In the genomic region with DNA sequence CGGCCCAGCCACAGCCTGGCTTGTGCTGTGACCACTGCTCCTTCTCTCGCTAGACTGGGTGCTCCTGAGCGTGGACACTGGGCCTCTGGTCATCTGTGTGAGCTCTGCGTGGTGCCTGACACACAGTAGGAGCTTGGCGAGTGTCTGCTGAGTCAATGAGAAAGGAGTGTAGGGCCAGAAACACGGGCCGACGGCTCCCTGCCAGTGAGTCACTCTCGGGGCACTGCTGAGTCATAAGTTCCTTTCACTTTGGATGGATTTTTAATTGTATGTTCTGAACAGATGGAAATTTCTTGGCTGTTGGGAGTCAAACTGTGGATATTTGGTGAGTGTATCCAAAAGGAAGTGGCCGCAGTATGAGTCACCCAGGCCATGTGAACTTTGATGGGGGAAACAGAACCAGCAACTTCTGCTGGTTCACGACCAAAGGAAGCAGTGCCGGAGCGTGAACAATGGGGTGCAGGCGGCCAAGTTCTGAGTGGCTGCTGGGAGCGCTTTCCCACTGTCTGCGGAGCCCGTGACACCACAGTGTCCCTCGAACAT, we compare ENCODE assay signal across 1 cellular context.
TF ChIP-seq lines count a peak whose summit lies in the region.

No MANE protein-coding gene starts in this region.

TF ChIP-seq in HepG2, 621 proteins besides CTCF, POLR2A, EP300 and RAD21 (continued from another document and continues in another):
- TF ChIP-seq, protein P1, sequence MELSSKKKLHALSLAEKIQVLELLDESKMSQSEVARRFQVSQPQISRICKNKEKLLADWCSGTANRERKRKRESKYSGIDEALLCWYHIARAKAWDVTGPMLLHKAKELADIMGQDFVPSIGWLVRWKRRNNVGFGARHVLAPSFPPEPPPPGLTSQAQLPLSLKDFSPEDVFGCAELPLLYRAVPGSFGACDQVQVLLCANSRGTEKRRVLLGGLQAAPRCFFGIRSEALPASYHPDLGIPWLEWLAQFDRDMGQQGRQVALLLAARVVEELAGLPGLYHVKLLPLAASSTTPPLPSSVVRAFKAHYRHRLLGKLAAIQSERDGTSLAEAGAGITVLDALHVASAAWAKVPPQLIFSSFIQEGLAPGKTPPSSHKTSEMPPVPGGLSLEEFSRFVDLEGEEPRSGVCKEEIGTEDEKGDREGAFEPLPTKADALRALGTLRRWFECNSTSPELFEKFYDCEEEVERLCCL (CRISPR knock-in tag; IDR thresholded peaks at IDR 0.05; ENCODE audit: borderline replicate concordance) = no peak
- TF ChIP-seq ZNF850 (CRISPR knock-in tag; conservative IDR thresholded peaks at IDR 0.05) (no peak), SOX5 (CRISPR knock-in tag; IDR thresholded peaks at IDR 0.05; ENCODE audit: borderline replicate concordance) (0 out of 2 replicates have a peak, but pooled peaks have one; percentile 44), ELF4 (CRISPR knock-in tag; IDR thresholded peaks at IDR 0.05; ENCODE audit: borderline replicate concordance) (no peak), PHF21A (CRISPR knock-in tag; IDR thresholded peaks at IDR 0.05) (0 out of 2 replicates have a peak, but pooled peaks have one; percentile 20), ZNF660 (CRISPR knock-in tag; IDR thresholded peaks at IDR 0.05; ENCODE audit: borderline replicate concordance, low read depth) (no peak), EZH2 (conservative IDR thresholded peaks at IDR 0.05; ENCODE audit: low read depth, low read length) (no peak), NFE2 (CRISPR knock-in tag; IDR thresholded peaks at IDR 0.05) (no peak), NRL (CRISPR knock-in tag; IDR thresholded peaks at IDR 0.05; ENCODE audit: borderline replicate concordance) (no peak), KAT8 (CRISPR knock-in tag; IDR thresholded peaks at IDR 0.05) (no peak), AGO2 (optimal IDR thresholded peaks at IDR 0.05; ENCODE audit: low read depth, low read length) (no peak), ZBTB21 (CRISPR knock-in tag; IDR thresholded peaks at IDR 0.05) (no peak), ZSCAN31 (CRISPR knock-in tag; IDR thresholded peaks at IDR 0.05; ENCODE audit: low read depth) (no peak), ISX (CRISPR knock-in tag; conservative IDR thresholded peaks at IDR 0.05) (no peak), ZNF556 (CRISPR knock-in tag; IDR thresholded peaks at IDR 0.05; ENCODE audit: borderline replicate concordance) (no peak), MED1 (CRISPR knock-in tag; IDR thresholded peaks at IDR 0.05) (0 out of 2 replicates have a peak, but pooled peaks have one; percentile 53), FOXA1 (IDR thresholded peaks at IDR 0.05) (no peak), FOXA1 (CRISPR knock-in tag; IDR thresholded peaks at IDR 0.05) (no peak), GFI1 (CRISPR knock-in tag; IDR thresholded peaks at IDR 0.05; ENCODE audit: borderline replicate concordance) (no peak)
- TF ChIP-seq, protein P2, sequence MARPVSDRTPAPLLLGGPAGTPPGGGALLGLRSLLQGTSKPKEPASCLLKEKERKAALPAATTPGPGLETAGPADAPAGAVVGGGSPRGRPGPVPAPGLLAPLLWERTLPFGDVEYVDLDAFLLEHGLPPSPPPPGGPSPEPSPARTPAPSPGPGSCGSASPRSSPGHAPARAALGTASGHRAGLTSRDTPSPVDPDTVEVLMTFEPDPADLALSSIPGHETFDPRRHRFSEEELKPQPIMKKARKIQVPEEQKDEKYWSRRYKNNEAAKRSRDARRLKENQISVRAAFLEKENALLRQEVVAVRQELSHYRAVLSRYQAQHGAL (CRISPR knock-in tag; IDR thresholded peaks at IDR 0.05; ENCODE audit: not compliant biosample characterization) = no peak
- TF ChIP-seq, protein P3, sequence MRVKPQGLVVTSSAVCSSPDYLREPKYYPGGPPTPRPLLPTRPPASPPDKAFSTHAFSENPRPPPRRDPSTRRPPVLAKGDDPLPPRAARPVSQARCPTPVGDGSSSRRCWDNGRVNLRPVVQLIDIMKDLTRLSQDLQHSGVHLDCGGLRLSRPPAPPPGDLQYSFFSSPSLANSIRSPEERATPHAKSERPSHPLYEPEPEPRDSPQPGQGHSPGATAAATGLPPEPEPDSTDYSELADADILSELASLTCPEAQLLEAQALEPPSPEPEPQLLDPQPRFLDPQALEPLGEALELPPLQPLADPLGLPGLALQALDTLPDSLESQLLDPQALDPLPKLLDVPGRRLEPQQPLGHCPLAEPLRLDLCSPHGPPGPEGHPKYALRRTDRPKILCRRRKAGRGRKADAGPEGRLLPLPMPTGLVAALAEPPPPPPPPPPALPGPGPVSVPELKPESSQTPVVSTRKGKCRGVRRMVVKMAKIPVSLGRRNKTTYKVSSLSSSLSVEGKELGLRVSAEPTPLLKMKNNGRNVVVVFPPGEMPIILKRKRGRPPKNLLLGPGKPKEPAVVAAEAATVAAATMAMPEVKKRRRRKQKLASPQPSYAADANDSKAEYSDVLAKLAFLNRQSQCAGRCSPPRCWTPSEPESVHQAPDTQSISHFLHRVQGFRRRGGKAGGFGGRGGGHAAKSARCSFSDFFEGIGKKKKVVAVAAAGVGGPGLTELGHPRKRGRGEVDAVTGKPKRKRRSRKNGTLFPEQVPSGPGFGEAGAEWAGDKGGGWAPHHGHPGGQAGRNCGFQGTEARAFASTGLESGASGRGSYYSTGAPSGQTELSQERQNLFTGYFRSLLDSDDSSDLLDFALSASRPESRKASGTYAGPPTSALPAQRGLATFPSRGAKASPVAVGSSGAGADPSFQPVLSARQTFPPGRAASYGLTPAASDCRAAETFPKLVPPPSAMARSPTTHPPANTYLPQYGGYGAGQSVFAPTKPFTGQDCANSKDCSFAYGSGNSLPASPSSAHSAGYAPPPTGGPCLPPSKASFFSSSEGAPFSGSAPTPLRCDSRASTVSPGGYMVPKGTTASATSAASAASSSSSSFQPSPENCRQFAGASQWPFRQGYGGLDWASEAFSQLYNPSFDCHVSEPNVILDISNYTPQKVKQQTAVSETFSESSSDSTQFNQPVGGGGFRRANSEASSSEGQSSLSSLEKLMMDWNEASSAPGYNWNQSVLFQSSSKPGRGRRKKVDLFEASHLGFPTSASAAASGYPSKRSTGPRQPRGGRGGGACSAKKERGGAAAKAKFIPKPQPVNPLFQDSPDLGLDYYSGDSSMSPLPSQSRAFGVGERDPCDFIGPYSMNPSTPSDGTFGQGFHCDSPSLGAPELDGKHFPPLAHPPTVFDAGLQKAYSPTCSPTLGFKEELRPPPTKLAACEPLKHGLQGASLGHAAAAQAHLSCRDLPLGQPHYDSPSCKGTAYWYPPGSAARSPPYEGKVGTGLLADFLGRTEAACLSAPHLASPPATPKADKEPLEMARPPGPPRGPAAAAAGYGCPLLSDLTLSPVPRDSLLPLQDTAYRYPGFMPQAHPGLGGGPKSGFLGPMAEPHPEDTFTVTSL (CRISPR knock-in tag; IDR thresholded peaks at IDR 0.05; ENCODE audit: borderline replicate concordance) = no peak
- TF ChIP-seq, protein P4, sequence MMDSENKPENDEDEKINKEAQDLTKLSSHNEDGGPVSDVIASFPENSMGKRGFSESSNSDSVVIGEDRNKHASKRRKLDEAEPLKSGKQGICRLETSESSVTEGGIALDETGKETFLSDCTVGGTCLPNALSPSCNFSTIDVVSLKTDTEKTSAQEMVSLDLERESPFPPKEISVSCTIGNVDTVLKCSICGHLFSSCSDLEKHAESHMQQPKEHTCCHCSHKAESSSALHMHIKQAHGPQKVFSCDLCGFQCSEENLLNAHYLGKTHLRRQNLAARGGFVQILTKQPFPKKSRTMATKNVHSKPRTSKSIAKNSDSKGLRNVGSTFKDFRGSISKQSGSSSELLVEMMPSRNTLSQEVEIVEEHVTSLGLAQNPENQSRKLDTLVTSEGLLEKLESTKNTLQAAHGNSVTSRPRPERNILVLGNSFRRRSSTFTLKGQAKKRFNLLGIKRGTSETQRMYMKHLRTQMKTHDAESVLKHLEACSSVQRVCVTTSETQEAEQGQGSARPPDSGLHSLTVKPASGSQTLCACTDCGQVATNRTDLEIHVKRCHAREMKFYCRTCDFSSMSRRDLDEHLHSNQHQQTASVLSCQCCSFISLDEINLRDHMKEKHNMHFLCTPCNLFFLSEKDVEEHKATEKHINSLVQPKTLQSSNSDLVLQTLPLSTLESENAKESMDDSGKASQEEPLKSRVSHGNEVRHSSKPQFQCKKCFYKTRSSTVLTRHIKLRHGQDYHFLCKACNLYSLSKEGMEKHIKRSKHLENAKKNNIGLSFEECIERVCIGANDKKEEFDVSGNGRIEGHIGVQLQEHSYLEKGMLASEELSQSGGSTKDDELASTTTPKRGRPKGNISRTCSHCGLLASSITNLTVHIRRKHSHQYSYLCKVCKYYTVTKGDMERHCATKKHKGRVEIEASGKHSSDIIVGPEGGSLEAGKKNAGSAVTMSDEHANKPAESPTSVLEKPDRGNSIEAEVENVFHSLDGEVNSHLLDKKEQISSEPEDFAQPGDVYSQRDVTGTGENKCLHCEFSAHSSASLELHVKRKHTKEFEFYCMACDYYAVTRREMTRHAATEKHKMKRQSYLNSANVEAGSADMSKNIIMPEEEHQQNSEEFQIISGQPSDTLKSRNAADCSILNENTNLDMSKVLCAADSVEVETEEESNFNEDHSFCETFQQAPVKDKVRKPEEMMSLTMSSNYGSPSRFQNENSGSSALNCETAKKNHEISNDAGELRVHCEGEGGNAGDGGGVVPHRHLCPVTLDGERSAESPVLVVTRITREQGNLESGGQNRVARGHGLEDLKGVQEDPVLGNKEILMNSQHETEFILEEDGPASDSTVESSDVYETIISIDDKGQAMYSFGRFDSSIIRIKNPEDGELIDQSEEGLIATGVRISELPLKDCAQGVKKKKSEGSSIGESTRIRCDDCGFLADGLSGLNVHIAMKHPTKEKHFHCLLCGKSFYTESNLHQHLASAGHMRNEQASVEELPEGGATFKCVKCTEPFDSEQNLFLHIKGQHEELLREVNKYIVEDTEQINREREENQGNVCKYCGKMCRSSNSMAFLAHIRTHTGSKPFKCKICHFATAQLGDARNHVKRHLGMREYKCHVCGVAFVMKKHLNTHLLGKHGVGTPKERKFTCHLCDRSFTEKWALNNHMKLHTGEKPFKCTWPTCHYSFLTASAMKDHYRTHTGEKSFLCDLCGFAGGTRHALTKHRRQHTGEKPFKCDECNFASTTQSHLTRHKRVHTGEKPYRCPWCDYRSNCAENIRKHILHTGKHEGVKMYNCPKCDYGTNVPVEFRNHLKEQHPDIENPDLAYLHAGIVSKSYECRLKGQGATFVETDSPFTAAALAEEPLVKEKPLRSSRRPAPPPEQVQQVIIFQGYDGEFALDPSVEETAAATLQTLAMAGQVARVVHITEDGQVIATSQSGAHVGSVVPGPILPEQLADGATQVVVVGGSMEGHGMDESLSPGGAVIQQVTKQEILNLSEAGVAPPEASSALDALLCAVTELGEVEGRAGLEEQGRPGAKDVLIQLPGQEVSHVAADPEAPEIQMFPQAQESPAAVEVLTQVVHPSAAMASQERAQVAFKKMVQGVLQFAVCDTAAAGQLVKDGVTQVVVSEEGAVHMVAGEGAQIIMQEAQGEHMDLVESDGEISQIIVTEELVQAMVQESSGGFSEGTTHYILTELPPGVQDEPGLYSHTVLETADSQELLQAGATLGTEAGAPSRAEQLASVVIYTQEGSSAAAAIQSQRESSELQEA (CRISPR knock-in tag; IDR thresholded peaks at IDR 0.05; ENCODE audit: not compliant biosample characterization) = no peak
- TF ChIP-seq, protein P5, sequence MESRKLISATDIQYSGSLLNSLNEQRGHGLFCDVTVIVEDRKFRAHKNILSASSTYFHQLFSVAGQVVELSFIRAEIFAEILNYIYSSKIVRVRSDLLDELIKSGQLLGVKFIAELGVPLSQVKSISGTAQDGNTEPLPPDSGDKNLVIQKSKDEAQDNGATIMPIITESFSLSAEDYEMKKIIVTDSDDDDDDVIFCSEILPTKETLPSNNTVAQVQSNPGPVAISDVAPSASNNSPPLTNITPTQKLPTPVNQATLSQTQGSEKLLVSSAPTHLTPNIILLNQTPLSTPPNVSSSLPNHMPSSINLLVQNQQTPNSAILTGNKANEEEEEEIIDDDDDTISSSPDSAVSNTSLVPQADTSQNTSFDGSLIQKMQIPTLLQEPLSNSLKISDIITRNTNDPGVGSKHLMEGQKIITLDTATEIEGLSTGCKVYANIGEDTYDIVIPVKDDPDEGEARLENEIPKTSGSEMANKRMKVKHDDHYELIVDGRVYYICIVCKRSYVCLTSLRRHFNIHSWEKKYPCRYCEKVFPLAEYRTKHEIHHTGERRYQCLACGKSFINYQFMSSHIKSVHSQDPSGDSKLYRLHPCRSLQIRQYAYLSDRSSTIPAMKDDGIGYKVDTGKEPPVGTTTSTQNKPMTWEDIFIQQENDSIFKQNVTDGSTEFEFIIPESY (CRISPR knock-in tag; IDR thresholded peaks at IDR 0.05) = peak; percentile 61; the same call in 1 of the 2 replicates
- TF ChIP-seq, protein P6, sequence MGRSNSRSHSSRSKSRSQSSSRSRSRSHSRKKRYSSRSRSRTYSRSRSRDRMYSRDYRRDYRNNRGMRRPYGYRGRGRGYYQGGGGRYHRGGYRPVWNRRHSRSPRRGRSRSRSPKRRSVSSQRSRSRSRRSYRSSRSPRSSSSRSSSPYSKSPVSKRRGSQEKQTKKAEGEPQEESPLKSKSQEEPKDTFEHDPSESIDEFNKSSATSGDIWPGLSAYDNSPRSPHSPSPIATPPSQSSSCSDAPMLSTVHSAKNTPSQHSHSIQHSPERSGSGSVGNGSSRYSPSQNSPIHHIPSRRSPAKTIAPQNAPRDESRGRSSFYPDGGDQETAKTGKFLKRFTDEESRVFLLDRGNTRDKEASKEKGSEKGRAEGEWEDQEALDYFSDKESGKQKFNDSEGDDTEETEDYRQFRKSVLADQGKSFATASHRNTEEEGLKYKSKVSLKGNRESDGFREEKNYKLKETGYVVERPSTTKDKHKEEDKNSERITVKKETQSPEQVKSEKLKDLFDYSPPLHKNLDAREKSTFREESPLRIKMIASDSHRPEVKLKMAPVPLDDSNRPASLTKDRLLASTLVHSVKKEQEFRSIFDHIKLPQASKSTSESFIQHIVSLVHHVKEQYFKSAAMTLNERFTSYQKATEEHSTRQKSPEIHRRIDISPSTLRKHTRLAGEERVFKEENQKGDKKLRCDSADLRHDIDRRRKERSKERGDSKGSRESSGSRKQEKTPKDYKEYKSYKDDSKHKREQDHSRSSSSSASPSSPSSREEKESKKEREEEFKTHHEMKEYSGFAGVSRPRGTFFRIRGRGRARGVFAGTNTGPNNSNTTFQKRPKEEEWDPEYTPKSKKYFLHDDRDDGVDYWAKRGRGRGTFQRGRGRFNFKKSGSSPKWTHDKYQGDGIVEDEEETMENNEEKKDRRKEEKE (IDR thresholded peaks at IDR 0.05) = no peak
- TF ChIP-seq, protein P7, sequence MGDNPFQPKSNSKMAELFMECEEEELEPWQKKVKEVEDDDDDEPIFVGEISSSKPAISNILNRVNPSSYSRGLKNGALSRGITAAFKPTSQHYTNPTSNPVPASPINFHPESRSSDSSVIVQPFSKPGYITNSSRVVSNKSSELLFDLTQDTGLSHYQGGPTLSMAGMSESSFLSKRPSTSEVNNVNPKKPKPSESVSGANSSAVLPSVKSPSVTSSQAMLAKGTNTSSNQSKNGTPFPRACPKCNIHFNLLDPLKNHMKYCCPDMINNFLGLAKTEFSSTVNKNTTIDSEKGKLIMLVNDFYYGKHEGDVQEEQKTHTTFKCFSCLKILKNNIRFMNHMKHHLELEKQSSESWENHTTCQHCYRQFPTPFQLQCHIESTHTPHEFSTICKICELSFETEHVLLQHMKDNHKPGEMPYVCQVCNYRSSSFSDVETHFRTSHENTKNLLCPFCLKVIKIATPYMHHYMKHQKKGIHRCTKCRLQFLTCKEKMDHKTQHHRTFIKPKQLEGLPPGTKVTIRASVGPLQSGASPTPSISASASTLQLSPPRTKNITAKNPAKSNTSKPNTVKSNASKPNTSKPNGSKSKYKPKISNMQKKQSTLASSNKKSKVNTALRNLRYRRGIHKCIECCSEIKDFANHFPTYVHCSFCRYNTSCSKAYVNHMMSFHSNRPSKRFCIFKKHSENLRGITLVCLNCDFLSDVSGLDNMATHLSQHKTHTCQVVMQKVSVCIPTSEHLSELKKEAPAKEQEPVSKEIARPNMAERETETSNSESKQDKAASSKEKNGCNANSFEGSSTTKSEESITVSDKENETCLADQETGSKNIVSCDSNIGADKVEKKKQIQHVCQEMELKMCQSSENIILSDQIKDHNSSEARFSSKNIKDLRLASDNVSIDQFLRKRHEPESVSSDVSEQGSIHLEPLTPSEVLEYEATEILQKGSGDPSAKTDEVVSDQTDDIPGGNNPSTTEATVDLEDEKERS (CRISPR knock-in tag; IDR thresholded peaks at IDR 0.05) = no peak
- TF ChIP-seq, protein P8, sequence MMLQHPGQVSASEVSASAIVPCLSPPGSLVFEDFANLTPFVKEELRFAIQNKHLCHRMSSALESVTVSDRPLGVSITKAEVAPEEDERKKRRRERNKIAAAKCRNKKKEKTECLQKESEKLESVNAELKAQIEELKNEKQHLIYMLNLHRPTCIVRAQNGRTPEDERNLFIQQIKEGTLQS (CRISPR knock-in tag; IDR thresholded peaks at IDR 0.05) = peak; percentile 84
